ENCODE assay signal across 29 cellular contexts in genomic region chr11:112115389-112115788, GRCh38. TPM values are rescaled to one million over a fixed set of nuclear protein-coding genes. Genes with fewer than 3 reads are reported as not detected.
"Had no signal": no experiment of that assay in that cellular context is flagged by ENCODE, and none has a peak within 500 bp of the region (broad histone marks: within the 10 kb centered on the region; RNA-seq: fewer than 3 reads in every experiment).

No MANE protein-coding gene starts in this region.

- H3K4me1 ChIP-seq: neural progenitor cell, testis, thyroid gland had no signal

- H3K4me3 Mint-ChIP-seq: immature natural killer cell; mesothelial cell of epicardium; natural killer cell; nephron progenitor cell; neural progenitor cell; stimulated activated naive B cell treated with anti-CD40 and anti-IgM and Interleukin-4, amounts not matched to agents 10 μg/mL and 1 μg/mL and 100 μg/mL, for 72 hours had no signal

- DNase-seq: hypothalamus; immature natural killer cell; kidney; left colon; left lung; mesendoderm; naive B cell; natural killer cell; nephron progenitor cell; ovary; right cardiac atrium; stimulated activated CD4-positive, alpha-beta T cell treated with anti-CD3 and anti-CD28 coated beads, Interleukin-12 subunit alpha, Interleukin-12 subunit beta, amount 100 ng/mL, for 4 hours; stimulated activated CD4-positive, alpha-beta T cell treated with anti-CD3 and anti-CD28 coated beads, Interleukin-15, amount 100 ng/mL, for 24 hours; stimulated activated CD4-positive, alpha-beta T cell treated with anti-CD3 and anti-CD28 coated beads, Interleukin-2, amount 100 ng/mL, for 24 hours; stimulated activated CD4-positive, alpha-beta T cell treated with anti-CD3 and anti-CD28 coated beads, Interleukin-4, amount 100 ng/mL, for 1 hour; stimulated activated naive B cell treated with anti-CD40 and anti-IgM and Interleukin-4, amounts not matched to agents 10 μg/mL and 1 μg/mL and 100 μg/mL, for 72 hours; stimulated activated naive CD8-positive, alpha-beta T cell treated with anti-CD3 and anti-CD28 coated beads, Interleukin-15, Interleukin-2, amounts not matched to agents 100 U/mL and 50 U/mL, for 24 hours; stomach; testis; thyroid gland; upper lobe of right lung had no signal

- H3K4me2 ChIP-seq: neural progenitor cell had no signal

- H3K27ac ChIP-seq: left lung, neural progenitor cell, neutrophil, ovary, skin epidermis, stomach, testis, thyroid gland, upper lobe of right lung had no signal

- ATAC-seq: left colon; left lung; natural killer cell; right cardiac atrium; sciatic nerve; stimulated activated naive B cell treated with anti-CD40 and anti-IgM and Interleukin-4, amounts not matched to agents 10 μg/mL and 1 μg/mL and 100 μg/mL, for 72 hours; stimulated activated naive CD8-positive, alpha-beta T cell treated with anti-CD3 and anti-CD28 coated beads, Interleukin-15, Interleukin-2, amounts not matched to agents 100 U/mL and 50 U/mL, for 24 hours; upper lobe of right lung had no signal

- H3K4me1 Mint-ChIP-seq: nephron progenitor cell, neural progenitor cell had no signal

- H3K27ac Mint-ChIP-seq: immature natural killer cell; mesothelial cell of epicardium; naive B cell; natural killer cell; nephron progenitor cell; neural progenitor cell; progenitor cell of endocrine pancreas; stimulated activated naive B cell treated with anti-CD40 and anti-IgM and Interleukin-4, amounts not matched to agents 10 μg/mL and 1 μg/mL and 100 μg/mL, for 72 hours had no signal

- H3K9me3 ChIP-seq: left lung, neutrophil, ovary, stomach, testis, thyroid gland, upper lobe of right lung had no signal

- H3K9me3 Mint-ChIP-seq: immature natural killer cell; natural killer cell; stimulated activated naive B cell treated with anti-CD40 and anti-IgM and Interleukin-4, amounts not matched to agents 10 μg/mL and 1 μg/mL and 100 μg/mL, for 72 hours had no signal

- H3K27me3 ChIP-seq: left lung, neural progenitor cell, neutrophil, ovary, stomach, testis, thyroid gland, upper lobe of right lung had no signal

- H3K9ac ChIP-seq: neural progenitor cell had no signal

- H3K36me3 Mint-ChIP-seq: natural killer cell, neural progenitor cell had no signal

- H2AFZ ChIP-seq: neural progenitor cell had no signal

- H3K36me3 ChIP-seq: left lung, neural progenitor cell, neutrophil, ovary, thyroid gland, upper lobe of right lung had no signal

- H3K27me3 Mint-ChIP-seq: naive B cell; progenitor cell of endocrine pancreas; stimulated activated naive B cell treated with anti-CD40 and anti-IgM and Interleukin-4, amounts not matched to agents 10 μg/mL and 1 μg/mL and 100 μg/mL, for 72 hours had no signal

- H3K4me3 ChIP-seq: left lung, lung, neural progenitor cell, ovary, skin epidermis, stomach, testis, thyroid gland, upper lobe of right lung had no signal

RNA-seq across cellular contexts. Expression of gene PIH1D2, which starts 41.6 kb away (rescaled TPM):
- total RNA-seq: mononuclear cell, natural killer cell had no signal
- polyA plus RNA-seq: immature natural killer cell had no signal
